In the genomic region with DNA sequence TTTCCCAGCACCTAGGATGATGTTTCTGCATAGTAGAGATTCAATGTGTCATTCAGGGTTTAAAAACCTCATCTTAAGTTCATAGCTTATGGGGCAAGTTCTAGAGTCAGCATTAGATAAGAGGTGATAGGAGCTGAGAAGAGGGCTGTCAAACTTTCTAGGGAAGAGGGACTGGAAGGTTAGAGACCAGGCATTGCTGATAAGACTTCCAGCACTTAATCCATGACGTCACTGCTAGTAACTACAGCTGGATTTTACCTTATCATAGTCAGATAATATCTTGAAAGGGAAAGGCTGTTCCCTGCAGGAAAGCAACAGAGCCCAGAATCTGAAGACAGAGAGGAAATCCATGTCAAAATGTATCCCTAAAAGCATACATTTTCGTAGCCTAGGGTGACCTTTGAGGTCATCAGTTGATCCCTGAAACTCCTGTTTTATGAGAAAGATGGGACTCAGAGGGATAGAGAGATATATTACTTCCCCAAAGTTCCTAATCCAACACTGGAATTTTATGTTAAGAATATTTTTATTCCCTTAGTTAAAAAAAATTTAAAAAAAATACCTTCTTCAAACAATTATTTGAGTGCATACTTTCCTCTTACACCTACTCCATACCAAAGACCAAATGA, we compare ENCODE assay signal across 1 cellular context.
TF ChIP-seq lines count a peak whose summit lies in the region.

No MANE protein-coding gene starts in this region.

TF ChIP-seq in K562, 482 proteins besides CTCF, POLR2A, EP300 and RAD21 (continued from another document and continues in another):
- TF ChIP-seq THRA (IDR thresholded peaks at IDR 0.05) (no peak), ZSCAN32 (CRISPR knock-in tag; IDR thresholded peaks at IDR 0.05) (no peak), RBM15 (IDR thresholded peaks at IDR 0.05; ENCODE audit: insufficient read depth, low read length) (no peak), ZNF134 (CRISPR knock-in tag; conservative IDR thresholded peaks at IDR 0.05) (no peak), FOXA1 (IDR thresholded peaks at IDR 0.05; ENCODE audit: borderline replicate concordance) (no peak), SNIP1 (IDR thresholded peaks at IDR 0.05; ENCODE audit: low read depth) (no peak), KLF1 (tag; IDR thresholded peaks at IDR 0.05) (no peak), SP1 (CRISPR knock-in tag; IDR thresholded peaks at IDR 0.05) (no peak), BMI1 (IDR thresholded peaks at IDR 0.05; ENCODE audit: low read length) (no peak), NR4A1 (CRISPR knock-in tag; IDR thresholded peaks at IDR 0.05) (no peak), NR4A1 (tag; IDR thresholded peaks at IDR 0.05) (no peak), CREB1 (IDR thresholded peaks at IDR 0.05) (peak; percentile 82), CREB1 (CRISPR knock-in tag; IDR thresholded peaks at IDR 0.05) (peak; percentile 70), RBM14 (IDR thresholded peaks at IDR 0.05; ENCODE audit: borderline replicate concordance, insufficient read depth, low read depth, low read length) (no peak), PYGO2 (tag; IDR thresholded peaks at IDR 0.05) (peak; percentile 51; the same call in 1 of the 2 replicates), POLR2H (tag; IDR thresholded peaks at IDR 0.05; ENCODE audit: low read depth) (no peak), PTRF (tag; IDR thresholded peaks at IDR 0.05) (no peak), ELF2 (CRISPR knock-in tag; IDR thresholded peaks at IDR 0.05) (no peak), FOXA3 (CRISPR knock-in tag; conservative IDR thresholded peaks at IDR 0.05 in 1 of 2, IDR thresholded peaks at IDR 0.05 in 1 of 2) (no peak), DACH1 (IDR thresholded peaks at IDR 0.05; ENCODE audit: partially characterized antibody) (peak; percentile 81), SREBF2 (CRISPR knock-in tag; IDR thresholded peaks at IDR 0.05) (no peak), BDP1 (IDR thresholded peaks at IDR 0.05; ENCODE audit: insufficient read depth, insufficient read length) (no peak), PTBP1 (IDR thresholded peaks at IDR 0.05; ENCODE audit: low read depth, low read length) (no peak), E2F3 (CRISPR knock-in tag; IDR thresholded peaks at IDR 0.05) (no peak), ZNF583 (CRISPR knock-in tag; IDR thresholded peaks at IDR 0.05) (no peak; the same call in 1 of the 2 replicates), TSHZ1 (CRISPR knock-in tag; IDR thresholded peaks at IDR 0.05) (no peak), ZNF354B (CRISPR knock-in tag; IDR thresholded peaks at IDR 0.05) (no peak), EZH2 (IDR thresholded peaks at IDR 0.05; ENCODE audit: borderline replicate concordance, low read depth, low read length) (no peak), ZKSCAN3 (CRISPR knock-in tag; IDR thresholded peaks at IDR 0.05) (no peak), PHTF2 (CRISPR knock-in tag; IDR thresholded peaks at IDR 0.05) (no peak), TRIM28 (IDR thresholded peaks at IDR 0.05) (no peak), CC2D1A (IDR thresholded peaks at IDR 0.05) (no peak), KDM2B (CRISPR knock-in tag; IDR thresholded peaks at IDR 0.05) (no peak), KAT7 (CRISPR knock-in tag; IDR thresholded peaks at IDR 0.05; ENCODE audit: borderline replicate concordance) (no peak), SRF (CRISPR knock-in tag; IDR thresholded peaks at IDR 0.05) (no peak), U2AF2 (optimal IDR thresholded peaks at IDR 0.05; ENCODE audit: low read depth, low read length) (no peak), XRCC4 (IDR thresholded peaks at IDR 0.05; ENCODE audit: extremely low read depth, insufficient read depth, insufficient read length) (no peak), SRSF3 (IDR thresholded peaks at IDR 0.05; ENCODE audit: insufficient read depth, low read length) (no peak), ETS2 (tag; IDR thresholded peaks at IDR 0.05; ENCODE audit: borderline replicate concordance, poor library complexity, severe bottlenecking) (no peak), EGR1 (conservative IDR thresholded peaks at IDR 0.05) (no peak), RFX5 (IDR thresholded peaks at IDR 0.05; ENCODE audit: low read depth, low read length) (no peak), ZNF766 (CRISPR knock-in tag; conservative IDR thresholded peaks at IDR 0.05) (no peak; the same call in 1 of the 2 replicates), EP400 (IDR thresholded peaks at IDR 0.05) (0 out of 2 replicates have a peak, but pooled peaks have one; percentile 22), ATF3 (IDR thresholded peaks at IDR 0.05) (peak; percentile 97), ATF3 (CRISPR knock-in tag; conservative IDR thresholded peaks at IDR 0.05) (no peak), SMARCA5 (IDR thresholded peaks at IDR 0.05) (no peak), ZNF239 (CRISPR knock-in tag; IDR thresholded peaks at IDR 0.05) (0 out of 2 replicates have a peak, but pooled peaks have one; percentile 15), ATF1 (CRISPR knock-in tag; IDR thresholded peaks at IDR 0.05) (no peak), ATF1 (tag; IDR thresholded peaks at IDR 0.05) (peak; percentile 96), IFI16 (CRISPR knock-in tag; IDR thresholded peaks at IDR 0.05) (no peak), NR2C1 (IDR thresholded peaks at IDR 0.05) (no peak), NR2C1 (tag; IDR thresholded peaks at IDR 0.05) (peak; percentile 67), PML (IDR thresholded peaks at IDR 0.05; ENCODE audit: low read length) (0 out of 2 replicates have a peak, but pooled peaks have one; percentile 17), KLF6 (CRISPR knock-in tag; IDR thresholded peaks at IDR 0.05; ENCODE audit: borderline replicate concordance) (no peak), YY1 (IDR thresholded peaks at IDR 0.05; ENCODE audit: borderline replicate concordance in 1 of 3, control insufficient read depth in 1 of 3, extremely low read depth in 1 of 3, insufficient read depth in 3 of 3, insufficient read length in 1 of 3, insufficient replicate concordance in 2 of 3, low read depth in 1 of 3, low read length in 2 of 3) (no peak), ESRRB (CRISPR knock-in tag; IDR thresholded peaks at IDR 0.05; ENCODE audit: borderline replicate concordance) (no peak), HMBOX1 (IDR thresholded peaks at IDR 0.05) (peak; percentile 97), CHD2 (IDR thresholded peaks at IDR 0.05; ENCODE audit: low read depth, low read length) (no peak)
- TF ChIP-seq, protein P1, sequence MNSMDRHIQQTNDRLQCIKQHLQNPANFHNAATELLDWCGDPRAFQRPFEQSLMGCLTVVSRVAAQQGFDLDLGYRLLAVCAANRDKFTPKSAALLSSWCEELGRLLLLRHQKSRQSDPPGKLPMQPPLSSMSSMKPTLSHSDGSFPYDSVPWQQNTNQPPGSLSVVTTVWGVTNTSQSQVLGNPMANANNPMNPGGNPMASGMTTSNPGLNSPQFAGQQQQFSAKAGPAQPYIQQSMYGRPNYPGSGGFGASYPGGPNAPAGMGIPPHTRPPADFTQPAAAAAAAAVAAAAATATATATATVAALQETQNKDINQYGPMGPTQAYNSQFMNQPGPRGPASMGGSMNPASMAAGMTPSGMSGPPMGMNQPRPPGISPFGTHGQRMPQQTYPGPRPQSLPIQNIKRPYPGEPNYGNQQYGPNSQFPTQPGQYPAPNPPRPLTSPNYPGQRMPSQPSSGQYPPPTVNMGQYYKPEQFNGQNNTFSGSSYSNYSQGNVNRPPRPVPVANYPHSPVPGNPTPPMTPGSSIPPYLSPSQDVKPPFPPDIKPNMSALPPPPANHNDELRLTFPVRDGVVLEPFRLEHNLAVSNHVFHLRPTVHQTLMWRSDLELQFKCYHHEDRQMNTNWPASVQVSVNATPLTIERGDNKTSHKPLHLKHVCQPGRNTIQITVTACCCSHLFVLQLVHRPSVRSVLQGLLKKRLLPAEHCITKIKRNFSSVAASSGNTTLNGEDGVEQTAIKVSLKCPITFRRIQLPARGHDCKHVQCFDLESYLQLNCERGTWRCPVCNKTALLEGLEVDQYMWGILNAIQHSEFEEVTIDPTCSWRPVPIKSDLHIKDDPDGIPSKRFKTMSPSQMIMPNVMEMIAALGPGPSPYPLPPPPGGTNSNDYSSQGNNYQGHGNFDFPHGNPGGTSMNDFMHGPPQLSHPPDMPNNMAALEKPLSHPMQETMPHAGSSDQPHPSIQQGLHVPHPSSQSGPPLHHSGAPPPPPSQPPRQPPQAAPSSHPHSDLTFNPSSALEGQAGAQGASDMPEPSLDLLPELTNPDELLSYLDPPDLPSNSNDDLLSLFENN (IDR thresholded peaks at IDR 0.05; ENCODE audit: low read depth in 2 of 2, low read length in 2 of 2): no peak
- TF ChIP-seq, protein P2, sequence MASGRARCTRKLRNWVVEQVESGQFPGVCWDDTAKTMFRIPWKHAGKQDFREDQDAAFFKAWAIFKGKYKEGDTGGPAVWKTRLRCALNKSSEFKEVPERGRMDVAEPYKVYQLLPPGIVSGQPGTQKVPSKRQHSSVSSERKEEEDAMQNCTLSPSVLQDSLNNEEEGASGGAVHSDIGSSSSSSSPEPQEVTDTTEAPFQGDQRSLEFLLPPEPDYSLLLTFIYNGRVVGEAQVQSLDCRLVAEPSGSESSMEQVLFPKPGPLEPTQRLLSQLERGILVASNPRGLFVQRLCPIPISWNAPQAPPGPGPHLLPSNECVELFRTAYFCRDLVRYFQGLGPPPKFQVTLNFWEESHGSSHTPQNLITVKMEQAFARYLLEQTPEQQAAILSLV (tag; IDR thresholded peaks at IDR 0.05): no peak
- TF ChIP-seq, protein P3, sequence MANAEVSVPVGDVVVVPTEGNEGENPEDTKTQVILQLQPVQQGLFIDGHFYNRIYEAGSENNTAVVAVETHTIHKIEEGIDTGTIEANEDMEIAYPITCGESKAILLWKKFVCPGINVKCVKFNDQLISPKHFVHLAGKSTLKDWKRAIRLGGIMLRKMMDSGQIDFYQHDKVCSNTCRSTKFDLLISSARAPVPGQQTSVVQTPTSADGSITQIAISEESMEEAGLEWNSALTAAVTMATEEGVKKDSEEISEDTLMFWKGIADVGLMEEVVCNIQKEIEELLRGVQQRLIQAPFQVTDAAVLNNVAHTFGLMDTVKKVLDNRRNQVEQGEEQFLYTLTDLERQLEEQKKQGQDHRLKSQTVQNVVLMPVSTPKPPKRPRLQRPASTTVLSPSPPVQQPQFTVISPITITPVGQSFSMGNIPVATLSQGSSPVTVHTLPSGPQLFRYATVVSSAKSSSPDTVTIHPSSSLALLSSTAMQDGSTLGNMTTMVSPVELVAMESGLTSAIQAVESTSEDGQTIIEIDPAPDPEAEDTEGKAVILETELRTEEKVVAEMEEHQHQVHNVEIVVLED (CRISPR knock-in tag; IDR thresholded peaks at IDR 0.05): peak; percentile 58; the same call in 1 of the 2 replicates
